15 cellular contexts compared by ENCODE assay signal in genomic region chr1:112807117-112807516, GRCh38.
"Had no signal": no experiment of that assay in that cellular context is flagged by ENCODE, and none has a peak within 500 bp of the region (broad histone marks: within the 10 kb centered on the region; RNA-seq: fewer than 3 reads in every experiment).

No MANE protein-coding gene starts in this region.

- H3K36me3 Mint-ChIP-seq: activated naive CD4-positive, alpha-beta T cell treated with anti-CD3 and anti-CD28 coated beads, Interleukin-2, amount 10 ng/mL, durations not matched to agents 7 days and 5 days; memory B cell; natural killer cell treated with Interleukin-12 subunit alpha and Interleukin-12 subunit beta and Interleukin-15 and Interleukin-18, amount 100 ng/mL, for 72 hours had no signal

- H3K4me1 Mint-ChIP-seq: activated naive CD4-positive, alpha-beta T cell treated with anti-CD3 and anti-CD28 coated beads, Interleukin-2, amount 10 ng/mL, durations not matched to agents 7 days and 5 days had no signal

- DNase-seq: activated CD4-positive, alpha-beta T cell treated with anti-CD3 and anti-CD28 coated beads for 1 hour; activated CD4-positive, alpha-beta T cell treated with anti-CD3 and anti-CD28 coated beads, Interleukin-2, amount 50 U/mL, for 48 hours; activated naive CD4-positive, alpha-beta T cell treated with anti-CD3 and anti-CD28 coated beads, Interleukin-2, amount 10 ng/mL, durations not matched to agents 7 days and 5 days; activated T-cell treated with anti-CD3 and anti-CD28 coated beads, Interleukin-2, amount 50 U/mL, for 1 hour; dermis blood vessel endothelial cell; erythroblast; hippocampal formation; left ventricle myocardium superior; right lobe of liver; stimulated activated CD4-positive, alpha-beta T cell treated with anti-CD3 and anti-CD28 coated beads, Interleukin-1b, Interleukin-23, amount 100 ng/mL, for 48 hours; stomach; testis had no signal

- H3K27me3 ChIP-seq: right lobe of liver, testis had no signal

- H3K4me3 Mint-ChIP-seq: activated naive CD4-positive, alpha-beta T cell treated with anti-CD3 and anti-CD28 coated beads, Interleukin-2, amount 10 ng/mL, durations not matched to agents 7 days and 5 days; memory B cell; natural killer cell treated with Interleukin-12 subunit alpha and Interleukin-12 subunit beta and Interleukin-15 and Interleukin-18, amount 100 ng/mL, for 72 hours had no signal

- H3K9me3 ChIP-seq: right lobe of liver, stomach, testis had no signal

- H3K36me3 ChIP-seq: right lobe of liver, stomach had no signal

- H3K4me1 ChIP-seq: right lobe of liver, testis had no signal

- H3K9me3 Mint-ChIP-seq: activated naive CD4-positive, alpha-beta T cell treated with anti-CD3 and anti-CD28 coated beads, Interleukin-2, amount 10 ng/mL, durations not matched to agents 7 days and 5 days; activated T-helper 2 cell treated with anti-CD3 and anti-CD28 coated beads, Interferon-gamma antibody, Interleukin-2, Interleukin-4, amounts not matched to agents 10 μg/mL and 5 μg/mL and 100 μg/mL, durations not matched to agents 14 hours and 24 hours and 36 hours; memory B cell; natural killer cell treated with Interleukin-12 subunit alpha and Interleukin-12 subunit beta and Interleukin-15 and Interleukin-18, amount 100 ng/mL, for 72 hours had no signal

- H3K4me3 ChIP-seq: right lobe of liver, stomach, testis had no signal

- H3K27ac Mint-ChIP-seq: activated naive CD4-positive, alpha-beta T cell treated with anti-CD3 and anti-CD28 coated beads, Interleukin-2, amount 10 ng/mL, durations not matched to agents 7 days and 5 days; activated T-helper 2 cell treated with anti-CD3 and anti-CD28 coated beads, Interferon-gamma antibody, Interleukin-2, Interleukin-4, amounts not matched to agents 10 μg/mL and 5 μg/mL and 100 μg/mL, durations not matched to agents 14 hours and 24 hours and 36 hours; memory B cell; natural killer cell treated with Interleukin-12 subunit alpha and Interleukin-12 subunit beta and Interleukin-15 and Interleukin-18, amount 100 ng/mL, for 72 hours had no signal

- ATAC-seq: natural killer cell treated with Interleukin-12 subunit alpha and Interleukin-12 subunit beta and Interleukin-15 and Interleukin-18, amount 100 ng/mL, for 72 hours; right lobe of liver had no signal

- H3K27ac ChIP-seq: right lobe of liver, stomach, testis had no signal
